ENCODE assay signal across 20 cellular contexts in genomic region chrX:31884535-31884934, GRCh38.
A peak's percentile ranks its signal among the peaks of the same experiment; 100 is the strongest.
DNase-seq lines count a peak whose midpoint lies in the region; ATAC-seq, FAIRE-seq and TF ChIP-seq lines count a peak whose summit lies in the region.
"Had no signal": no experiment of that assay in that cellular context is flagged by ENCODE, and none has a peak within 500 bp of the region (broad histone marks: within the 10 kb centered on the region; RNA-seq: fewer than 3 reads in every experiment).

No MANE protein-coding gene starts in this region.

- no peak for TF ChIP-seq POLR2A in IMR-90 (IDR thresholded peaks at IDR 0.05; ENCODE audit: low read depth, low read length)

- no peaks in the 10 kb centered on the region for H3K9me3 Mint-ChIP-seq in GM23338
- H3K9me3 Mint-ChIP-seq: CD8-positive, alpha-beta T cell had no signal

- H3K9me2 ChIP-seq in GM23338 (ENCODE audit: insufficient read depth) = no peaks in the 10 kb centered on the region

- no peaks in the 10 kb centered on the region for H3K4me1 Mint-ChIP-seq in GM23338
- H3K4me1 Mint-ChIP-seq: B cell; CD4-positive, CD25-positive, alpha-beta regulatory T cell had no signal

- H3F3A ChIP-seq in GM23338 (replicated peaks; ENCODE audit: low read depth) = no peaks in the 10 kb centered on the region

- H3K4me2 ChIP-seq in IMR-90 (ENCODE audit: low read depth, low read length) (no peak overlapping the region), GM23338 (no peak overlapping the region)
- H3K4me2 ChIP-seq: BLaER1 had no signal

- H3K4ac ChIP-seq in IMR-90 (ENCODE audit: low read depth, low read length) = no peak overlapping the region

- no peak overlapping the region for H2AK9ac ChIP-seq in IMR-90 (replicated peaks; ENCODE audit: low read depth, low read length, poor library complexity)

- H2AFZ ChIP-seq in IMR-90 (replicated peaks; ENCODE audit: low read length, poor library complexity) = no peak overlapping the region
- no peak overlapping the region for H2AFZ ChIP-seq in GM23338

- H4K5ac ChIP-seq in IMR-90 (ENCODE audit: low read depth, low read length) = no peak overlapping the region

- no peaks in the 10 kb centered on the region for H3K27me3 Mint-ChIP-seq in GM23338 (ENCODE audit: insufficient read depth, low read depth, poor library complexity)
- H3K27me3 Mint-ChIP-seq: B cell; CD4-positive, CD25-positive, alpha-beta regulatory T cell had no signal

- H2BK5ac ChIP-seq in IMR-90 (ENCODE audit: low read depth, low read length, poor library complexity, severe bottlenecking) = no peak overlapping the region

- H4K91ac ChIP-seq in IMR-90 (ENCODE audit: insufficient read depth, low read depth, low read length) = no peak overlapping the region

- CTCF ChIA-PET in IMR-90 (lab: Yijun Ruan, JAX) = no interaction called here

- no peak overlapping the region for H3K23ac ChIP-seq in IMR-90 (ENCODE audit: low read depth, low read length)

- H2BK20ac ChIP-seq in IMR-90 (ENCODE audit: low read depth, low read length) = no peak overlapping the region

- H3K18ac ChIP-seq in IMR-90 (ENCODE audit: low read depth, low read length) = no peak overlapping the region

- in situ Hi-C loops in IMR-90 (cut with MboI; ENCODE audit: low sequenced_read_pairs) = no loop called here

- H3K27ac Mint-ChIP-seq in GM23338 = no peak overlapping the region
- H3K27ac Mint-ChIP-seq: B cell; CD4-positive, CD25-positive, alpha-beta regulatory T cell; CD8-positive, alpha-beta T cell; HFFc6 had no signal

- ATAC-seq in IMR-90 (ENCODE audit: low read depth) (no peak), GM23338 (no peak)
- ATAC-seq: CD8-positive, alpha-beta T cell; GM12878 had no signal

- H3K9ac ChIP-seq in IMR-90 (ENCODE audit: low read depth, low read length) (no peak overlapping the region), kidney (ENCODE audit: low read length in 2 of 2) (no peak overlapping the region)
- H3K9ac ChIP-seq: BLaER1 had no signal

- H3K9me1 ChIP-seq in IMR-90 (ENCODE audit: insufficient read depth, low read length) = no peaks in the 10 kb centered on the region

- TF ChIP-seq CTCF in IMR-90 (conservative IDR thresholded peaks at IDR 0.05; ENCODE audit: low read depth, low read length) (no peak), kidney (IDR thresholded peaks at IDR 0.05; ENCODE audit: borderline replicate concordance, extremely low read depth, insufficient read depth) (no peak), GM23338 (conservative IDR thresholded peaks at IDR 0.05; ENCODE audit: low read depth in 2 of 2) (no peak)

- H3K9me3 ChIP-seq in IMR-90 (ENCODE audit: control insufficient read depth, insufficient read depth, low read length) (no peaks in the 10 kb centered on the region), kidney (ENCODE audit: control insufficient read depth in 1 of 2, low read length in 2 of 2) (no peaks in the 10 kb centered on the region)
- H3K9me3 ChIP-seq: BLaER1, Caco-2, HAP-1 had no signal

- intact Hi-C loops in IMR-90 (cut with micrococcal nuclease) = no loop called here
- intact Hi-C loops in kidney (cut with DNase I) = no loop called here

- H3K27ac ChIP-seq in IMR-90 (ENCODE audit: insufficient read depth, low read length) (no peak overlapping the region), kidney (ENCODE audit: low read depth in 2 of 2, low read length in 2 of 2) (no peak overlapping the region), GM23338 (ENCODE audit: low read depth) (no peak overlapping the region)
- H3K27ac ChIP-seq: BLaER1, C4-2B had no signal

- no peaks in the 10 kb centered on the region for H3K36me3 Mint-ChIP-seq in GM23338 (ENCODE audit: low read depth)
- H3K36me3 Mint-ChIP-seq: CD4-positive, CD25-positive, alpha-beta regulatory T cell; CD8-positive, alpha-beta T cell had no signal

- H3K56ac ChIP-seq in IMR-90 (ENCODE audit: extremely low read depth, insufficient read depth, low read length) = no peak overlapping the region

- no peaks in the 10 kb centered on the region for H4K20me1 ChIP-seq in IMR-90 (ENCODE audit: insufficient read depth, low read length)
- no peaks in the 10 kb centered on the region for H4K20me1 ChIP-seq in GM23338 (replicated peaks; ENCODE audit: insufficient read depth)
- H4K20me1 ChIP-seq: BLaER1 had no signal

- H3K4me1 ChIP-seq in IMR-90 (ENCODE audit: control insufficient read depth, insufficient read depth, low read length) (no peaks in the 10 kb centered on the region), kidney (ENCODE audit: control insufficient read depth in 1 of 2, insufficient read depth in 1 of 2, low read depth in 1 of 2, low read length in 2 of 2) (no peaks in the 10 kb centered on the region), GM23338 (ENCODE audit: insufficient read depth) (no peaks in the 10 kb centered on the region)
- H3K4me1 ChIP-seq: BLaER1, Caco-2, HAP-1 had no signal

- no peak for TF ChIP-seq RAD21 in IMR-90 (IDR thresholded peaks at IDR 0.05; ENCODE audit: low read length)

- FAIRE-seq in colon (lab: Jason Lieb, UNC) (peak; percentile 36), kidney (lab: Jason Lieb, UNC) (peak; percentile 76)
- FAIRE-seq: G401.6, GM12878, H54 had no signal

- no peak overlapping the region for H4K8ac ChIP-seq in IMR-90 (ENCODE audit: low read depth in 2 of 2, low read length in 2 of 2)

- H3K36me3 ChIP-seq in IMR-90 (ENCODE audit: control insufficient read depth, insufficient read depth, low read length) (no peaks in the 10 kb centered on the region), kidney (ENCODE audit: control insufficient read depth in 1 of 2, insufficient read depth in 2 of 2, low read length in 2 of 2) (no peaks in the 10 kb centered on the region), GM23338 (ENCODE audit: insufficient read depth) (no peaks in the 10 kb centered on the region)
- H3K36me3 ChIP-seq: BLaER1, HAP-1 had no signal

- POLR2A ChIA-PET in IMR-90 (lab: Charles Lee; ENCODE audit: unreplicated experiment) = no interaction called here

- dilution Hi-C loops in IMR-90 (cut with HindIII; ENCODE audit: low sequenced_read_pairs, unreplicated experiment) = no loop called here

- H3K79me2 ChIP-seq in GM23338 (replicated peaks; ENCODE audit: insufficient read depth) = no peaks in the 10 kb centered on the region

- no peak overlapping the region for H3K4me3 Mint-ChIP-seq in GM23338
- H3K4me3 Mint-ChIP-seq: B cell; CD4-positive, CD25-positive, alpha-beta regulatory T cell; CD8-positive, alpha-beta T cell; HFFc6 had no signal

- no peaks in the 10 kb centered on the region for H3K79me1 ChIP-seq in IMR-90 (ENCODE audit: low read depth in 1 of 2, low read length in 2 of 2)

- H2BK15ac ChIP-seq in IMR-90 (ENCODE audit: low read depth, low read length) = no peak overlapping the region

- no peak overlapping the region for H3K14ac ChIP-seq in IMR-90 (replicated peaks; ENCODE audit: low read depth, low read length)

- H2AK5ac ChIP-seq in IMR-90 (ENCODE audit: low read depth, low read length) = no peak overlapping the region

- DNase-seq in IMR-90 = no peak
- no peak for DNase-seq in kidney
- no peak for DNase-seq in GM23338 (ENCODE audit: low spot score)
- no peak for DNase-seq in GDM1 (lab: John Stamatoyannopoulos, UW)
- DNase-seq in NCI-H69 (lab: John Stamatoyannopoulos, UW) = no peak
- DNase-seq: Caco-2; CD4-positive, CD25-positive, alpha-beta regulatory T cell; CD8-positive, alpha-beta T cell; DMS153; DND-41; GOT3; HFFc6 had no signal

- no TSS peak for BruUV-seq in IMR-90 (replicated peaks; lab: Mats Ljungman, UMichigan)

- H3K27me3 ChIP-seq in IMR-90 (ENCODE audit: control insufficient read depth, insufficient read depth, low read length) (no peaks in the 10 kb centered on the region), GM23338 (ENCODE audit: insufficient read depth) (no peaks in the 10 kb centered on the region)

- no peak overlapping the region for H3K4me3 ChIP-seq in IMR-90 (ENCODE audit: insufficient read depth, low read depth, low read length)
- H3K4me3 ChIP-seq in kidney (ENCODE audit: low read length in 2 of 2) = no peak overlapping the region
- H3K4me3 ChIP-seq in GM23338 = no peak overlapping the region
- H3K4me3 ChIP-seq: BLaER1, GM12878, HAP-1 had no signal

- no peak overlapping the region for H2BK120ac ChIP-seq in IMR-90 (ENCODE audit: low read depth, low read length)

- WGBS in IMR-90 (ENCODE audit: extremely low coverage in 2 of 2, insufficient read length in 1 of 2), 2 experiments = no CpG with 5 or more reads among the region's 2 CpGs

TF ChIP-seq in IMR-90, 13 proteins besides CTCF, POLR2A, EP300 and RAD21:
- TF ChIP-seq RFX5 (IDR thresholded peaks at IDR 0.05; ENCODE audit: low read depth, low read length) = no peak
- peak; percentile 68 for TF ChIP-seq CEBPB (IDR thresholded peaks at IDR 0.05; ENCODE audit: low read depth, low read length)

TF ChIP-seq in GM23338, 12 proteins besides CTCF, POLR2A, EP300 and RAD21 (continues in another document):
- TF ChIP-seq STAT1 (IDR thresholded peaks at IDR 0.05; ENCODE audit: unreplicated experiment) (no peak), ZNF114 (CRISPR knock-in tag; IDR thresholded peaks at IDR 0.05) (no peak), EZH2 (IDR thresholded peaks at IDR 0.05; ENCODE audit: low read depth, unreplicated experiment) (no peak), CREB1 (CRISPR knock-in tag; IDR thresholded peaks at IDR 0.05; ENCODE audit: low read depth) (no peak), POLR2AphosphoS5 (IDR thresholded peaks at IDR 0.05; ENCODE audit: low read depth) (no peak), NANOG (IDR thresholded peaks at IDR 0.05; ENCODE audit: borderline replicate concordance) (no peak), ZNF331 (CRISPR knock-in tag; IDR thresholded peaks at IDR 0.05; ENCODE audit: low read depth) (no peak)
